ENCODE assay signal across 10 cellular contexts in genomic region chr6:125066964-125067363, GRCh38.
DNase-seq lines count a peak whose midpoint lies in the region; ATAC-seq and TF ChIP-seq lines count a peak whose summit lies in the region.
"Had no signal": no experiment of that assay in that cellular context is flagged by ENCODE, and none has a peak within 500 bp of the region (broad histone marks: within the 10 kb centered on the region; RNA-seq: fewer than 3 reads in every experiment).

No MANE protein-coding gene starts in this region.

- H3K36me3 ChIP-seq in mesenchymal stem cell (ENCODE audit: control insufficient read depth in 1 of 2, insufficient read depth in 2 of 2, low read depth in 1 of 2, low read length in 2 of 2) (peaks cover 0 to 8% of the 10 kb centered on the region in 2 experiments), hepatocyte (replicated peaks; ENCODE audit: insufficient read depth, low read depth) (no peaks in the 10 kb centered on the region)

- WGBS in mesenchymal stem cell, result 53% methylated on average over 3 of the region's 3 CpGs
- 72% methylated on average over 3 of the region's 3 CpGs for WGBS in hepatocyte (ENCODE audit: low lambda C conversion rate, missing lambda C conversion rate)

- no peak overlapping the region for H3K27ac ChIP-seq in mesenchymal stem cell (ENCODE audit: low read length, poor library complexity, severe bottlenecking)
- H3K27ac ChIP-seq in hepatocyte, result no peak overlapping the region

- H4K8ac ChIP-seq in mesenchymal stem cell (ENCODE audit: low read length), result no peak overlapping the region

- no peak overlapping the region for H2BK5ac ChIP-seq in mesenchymal stem cell (ENCODE audit: low read depth, low read length, poor library complexity, severe bottlenecking)

- no peak overlapping the region for H3K23ac ChIP-seq in mesenchymal stem cell (ENCODE audit: low read length in 2 of 2)

- no peaks in the 10 kb centered on the region for H3K36me3 Mint-ChIP-seq in activated T-helper 1 cell treated with anti-CD3 and anti-CD28 coated beads, Interleukin-12 subunit alpha, Interleukin-12 subunit beta, Interleukin-2, Interleukin-4 antibody, amounts not matched to agents 30 ng/mL and 10 ng/mL and 1 ng/mL, durations not matched to agents 14 hours and 24 hours and 36 hours (ENCODE audit: low read depth)

- no peak for ATAC-seq in GM18517 (IDR thresholded peaks at IDR 0.05; ENCODE audit: unreplicated experiment)

- H3K4me3 ChIP-seq in mesenchymal stem cell (ENCODE audit: insufficient read depth in 1 of 2, low read depth in 1 of 2, low read length in 2 of 2) (no peak overlapping the region), hepatocyte (no peak overlapping the region)

- H2AFZ ChIP-seq in mesenchymal stem cell (ENCODE audit: low read depth, low read length), result no peak overlapping the region
- H2AFZ ChIP-seq in hepatocyte, result no peak overlapping the region

- no peaks in the 10 kb centered on the region for H3K79me2 ChIP-seq in hepatocyte

- H2AK5ac ChIP-seq in mesenchymal stem cell (ENCODE audit: low read length, severe bottlenecking), result no peak overlapping the region

- H3K27me3 Mint-ChIP-seq in activated T-helper 1 cell treated with anti-CD3 and anti-CD28 coated beads, Interleukin-12 subunit alpha, Interleukin-12 subunit beta, Interleukin-2, Interleukin-4 antibody, amounts not matched to agents 30 ng/mL and 10 ng/mL and 1 ng/mL, durations not matched to agents 14 hours and 24 hours and 36 hours (ENCODE audit: insufficient read depth), result peaks cover 2% of the 10 kb centered on the region

- no peaks in the 10 kb centered on the region for H4K20me1 ChIP-seq in hepatocyte (ENCODE audit: insufficient read depth, poor library complexity, severe bottlenecking)

- H2BK120ac ChIP-seq in mesenchymal stem cell (ENCODE audit: low read depth, low read length), result no peak overlapping the region

- H3K4me1 ChIP-seq in mesenchymal stem cell (ENCODE audit: control insufficient read depth, insufficient read depth, low read depth, low read length) (no peaks in the 10 kb centered on the region), hepatocyte (ENCODE audit: insufficient read depth) (no peaks in the 10 kb centered on the region)

- no peak overlapping the region for H3K18ac ChIP-seq in mesenchymal stem cell (ENCODE audit: low read depth in 1 of 2, low read length in 2 of 2)

- H3K4me1 Mint-ChIP-seq in activated T-helper 1 cell treated with anti-CD3 and anti-CD28 coated beads, Interleukin-12 subunit alpha, Interleukin-12 subunit beta, Interleukin-2, Interleukin-4 antibody, amounts not matched to agents 30 ng/mL and 10 ng/mL and 1 ng/mL, durations not matched to agents 14 hours and 24 hours and 36 hours (ENCODE audit: low read depth), result no peaks in the 10 kb centered on the region

- no peak overlapping the region for H2BK12ac ChIP-seq in mesenchymal stem cell (ENCODE audit: low read length in 2 of 2)

- no peak overlapping the region for H3K9ac ChIP-seq in mesenchymal stem cell (ENCODE audit: low read length)

- no peaks in the 10 kb centered on the region for H3K9me3 ChIP-seq in mesenchymal stem cell (ENCODE audit: control insufficient read depth, low read length)
- H3K9me3 ChIP-seq in hepatocyte (ENCODE audit: low read depth), result no peaks in the 10 kb centered on the region

- H3K27ac Mint-ChIP-seq in activated T-helper 1 cell treated with anti-CD3 and anti-CD28 coated beads, Interleukin-12 subunit alpha, Interleukin-12 subunit beta, Interleukin-2, Interleukin-4 antibody, amounts not matched to agents 30 ng/mL and 10 ng/mL and 1 ng/mL, durations not matched to agents 14 hours and 24 hours and 36 hours, result no peak overlapping the region

- DNase-seq in ELR (ENCODE audit: low read depth), result peak; percentile 62
- DNase-seq in LoVo (ENCODE audit: low spot score), result peak; percentile 68
- DNase-seq in activated T-helper 1 cell treated with anti-CD3 and anti-CD28 coated beads, Interleukin-12 subunit alpha, Interleukin-12 subunit beta, Interleukin-2, Interleukin-4 antibody, amounts not matched to agents 30 ng/mL and 10 ng/mL and 1 ng/mL, durations not matched to agents 14 hours and 24 hours and 36 hours (ENCODE audit: low spot score), result peak; percentile 51
- DNase-seq in mesenchymal stem cell, result peak; percentile 59
- DNase-seq in hepatocyte (ENCODE audit: low spot score), result no peak
- DNase-seq in NCI-H1930 (lab: John Stamatoyannopoulos, UW), result no peak
- DNase-seq in retina, result no peak
- DNase-seq: NCI-H1105, Right ventricle myocardium superior had no signal

- H2BK15ac ChIP-seq in mesenchymal stem cell (ENCODE audit: low read depth, poor library complexity, severe bottlenecking), result no peak overlapping the region

- no peak for TF ChIP-seq CTCF in hepatocyte (IDR thresholded peaks at IDR 0.05; ENCODE audit: poor library complexity)

- H3K14ac ChIP-seq in mesenchymal stem cell (ENCODE audit: low read length in 2 of 2), result no peak overlapping the region

- H3K4me2 ChIP-seq in mesenchymal stem cell (ENCODE audit: low read length, poor library complexity, severe bottlenecking) (no peak overlapping the region), hepatocyte (no peak overlapping the region)

- H3K4ac ChIP-seq in mesenchymal stem cell (ENCODE audit: low read depth in 1 of 2, low read length in 2 of 2), result no peak overlapping the region

- no peaks in the 10 kb centered on the region for H3K9me2 ChIP-seq in hepatocyte (replicated peaks; ENCODE audit: insufficient read depth)

- intact Hi-C loops in activated T-helper 1 cell treated with anti-CD3 and anti-CD28 coated beads, Interleukin-12 subunit alpha, Interleukin-12 subunit beta, Interleukin-2, Interleukin-4 antibody, amounts not matched to agents 30 ng/mL and 10 ng/mL and 1 ng/mL, durations not matched to agents 14 hours and 24 hours and 36 hours (cut with micrococcal nuclease), result no loop called here

- no peak overlapping the region for H4K91ac ChIP-seq in mesenchymal stem cell (ENCODE audit: low read length)

- H3K9me3 Mint-ChIP-seq in activated T-helper 1 cell treated with anti-CD3 and anti-CD28 coated beads, Interleukin-12 subunit alpha, Interleukin-12 subunit beta, Interleukin-2, Interleukin-4 antibody, amounts not matched to agents 30 ng/mL and 10 ng/mL and 1 ng/mL, durations not matched to agents 14 hours and 24 hours and 36 hours, result no peaks in the 10 kb centered on the region

- peaks cover 8% of the 10 kb centered on the region for H3K79me1 ChIP-seq in mesenchymal stem cell (replicated peaks; ENCODE audit: low read length, poor library complexity, severe bottlenecking)

- H3K27me3 ChIP-seq in mesenchymal stem cell (ENCODE audit: control insufficient read depth in 1 of 2, insufficient read depth in 1 of 2, low read length in 2 of 2) (no peaks in the 10 kb centered on the region), hepatocyte (no peaks in the 10 kb centered on the region)

- no peak overlapping the region for H3K4me3 Mint-ChIP-seq in activated T-helper 1 cell treated with anti-CD3 and anti-CD28 coated beads, Interleukin-12 subunit alpha, Interleukin-12 subunit beta, Interleukin-2, Interleukin-4 antibody, amounts not matched to agents 30 ng/mL and 10 ng/mL and 1 ng/mL, durations not matched to agents 14 hours and 24 hours and 36 hours

Comparison
In these comparisons a context has a peak if more than half of its experiments do, and no peak if none do; other contexts are left out.
1. DNase-seq: peak in ELR (single experiment), LoVo (single experiment), activated T-helper 1 cell treated with anti-CD3 and anti-CD28 coated beads, Interleukin-12 subunit alpha, Interleukin-12 subunit beta, Interleukin-2, Interleukin-4 antibody, amounts not matched to agents 30 ng/mL and 10 ng/mL and 1 ng/mL, durations not matched to agents 14 hours and 24 hours and 36 hours (single experiment) and mesenchymal stem cell (single experiment); none in hepatocyte (single experiment), NCI-H1930 (0 of 2) and retina (single experiment).